ENCODE assay signal across 9 cellular contexts in genomic region chr19:38650911-38651584, GRCh38. TPM values are rescaled to one million over a fixed set of nuclear protein-coding genes. Genes with fewer than 3 reads are reported as not detected.
DNase-seq lines count a peak whose midpoint lies in the region; ATAC-seq and TF ChIP-seq lines count a peak whose summit lies in the region.
"Had no signal": no experiment of that assay in that cellular context is flagged by ENCODE, and none has a peak within 500 bp of the region (broad histone marks: within the 10 kb centered on the region; RNA-seq: fewer than 3 reads in every experiment).

No MANE protein-coding gene starts in this region.

- DNase-seq in DND-41 (no peak), RWPE1 (ENCODE audit: low spot score) (peak; percentile 69), esophagus squamous epithelium (lab: John Stamatoyannopoulos, UW) (no peak), NCI-H2171 treated with DMSO at 0.1 percent for 48 hours (lab: John Stamatoyannopoulos, UW) (no peak), cortex of kidney (lab: John Stamatoyannopoulos, UW) (no peak), NCI-H2029 (lab: John Stamatoyannopoulos, UW) (no peak)
- DNase-seq in activated T-helper 2 cell treated with anti-CD3 and anti-CD28 coated beads, Interferon-gamma antibody, Interleukin-2, Interleukin-4, amounts not matched to agents 10 μg/mL and 5 μg/mL and 100 μg/mL, durations not matched to agents 14 hours and 24 hours and 36 hours (ENCODE audit: low spot score) = no peak

- H3K4me1 Mint-ChIP-seq in activated T-helper 2 cell treated with anti-CD3 and anti-CD28 coated beads, Interferon-gamma antibody, Interleukin-2, Interleukin-4, amounts not matched to agents 10 μg/mL and 5 μg/mL and 100 μg/mL, durations not matched to agents 14 hours and 24 hours and 36 hours (ENCODE audit: low read depth) = peaks cover 60% of the 10 kb centered on the region

- H3K27me3 ChIP-seq in DND-41 (ENCODE audit: insufficient read depth, low read length, poor library complexity) (no peaks in the 10 kb centered on the region), esophagus squamous epithelium (no peaks in the 10 kb centered on the region), parathyroid adenoma (ENCODE audit: control insufficient read depth, insufficient read depth, low read length) (no peaks in the 10 kb centered on the region)

- H3K27ac Mint-ChIP-seq in activated T-helper 2 cell treated with anti-CD3 and anti-CD28 coated beads, Interferon-gamma antibody, Interleukin-2, Interleukin-4, amounts not matched to agents 10 μg/mL and 5 μg/mL and 100 μg/mL, durations not matched to agents 14 hours and 24 hours and 36 hours = no peak overlapping the region
- H3K27ac Mint-ChIP-seq: activated naive CD8-positive, alpha-beta T cell had no signal

- no peaks in the 10 kb centered on the region for H3K27me3 Mint-ChIP-seq in activated T-helper 2 cell treated with anti-CD3 and anti-CD28 coated beads, Interferon-gamma antibody, Interleukin-2, Interleukin-4, amounts not matched to agents 10 μg/mL and 5 μg/mL and 100 μg/mL, durations not matched to agents 14 hours and 24 hours and 36 hours (ENCODE audit: low read depth)

- H3K27ac ChIP-seq in DND-41 (ENCODE audit: low read length) (no peak overlapping the region), RWPE1 (peak overlapping the region; percentile 98), esophagus squamous epithelium (peak overlapping the region; percentile 97 to 100 (median 98)), parathyroid adenoma (peak overlapping the region; percentile 95)

- H3K36me3 Mint-ChIP-seq in activated T-helper 2 cell treated with anti-CD3 and anti-CD28 coated beads, Interferon-gamma antibody, Interleukin-2, Interleukin-4, amounts not matched to agents 10 μg/mL and 5 μg/mL and 100 μg/mL, durations not matched to agents 14 hours and 24 hours and 36 hours (ENCODE audit: low read depth) = peaks cover 57% of the 10 kb centered on the region

- H3K4me2 ChIP-seq in DND-41 (ENCODE audit: insufficient read depth, low read length) (no peak overlapping the region; the same call in 1 of the 2 replicates), parathyroid adenoma (ENCODE audit: low read length) (peak overlapping the region; percentile 39)

- POLR2A ChIA-PET in RWPE1 (lab: Yijun Ruan, JAX; ENCODE audit: low non-redundant PET) = interaction anchor here (0.5 kb wide), 1 partner anchor 110 kb away, joined by 4 read pairs; no protein-coding TSS in a partner anchor

- no peaks in the 10 kb centered on the region for H3K9me3 ChIP-seq in DND-41 (ENCODE audit: insufficient read depth, low read length, severe bottlenecking)
- no peaks in the 10 kb centered on the region for H3K9me3 ChIP-seq in esophagus squamous epithelium
- H3K9me3 ChIP-seq in parathyroid adenoma (ENCODE audit: control insufficient read depth, low read length) = no peaks in the 10 kb centered on the region

- CTCF ChIA-PET in RWPE1 (lab: Yijun Ruan, JAX) = interaction anchor here (0.8 kb wide), 1 partner anchor 32 kb away, joined by 11 read pairs; no protein-coding TSS in a partner anchor

- peaks cover 69% of the 10 kb centered on the region for H4K20me1 ChIP-seq in DND-41 (ENCODE audit: insufficient read depth, low read length)

- H3K4me3 ChIP-seq in DND-41 (ENCODE audit: low read depth in 1 of 2, low read length in 2 of 2) = no peak overlapping the region
- H3K4me3 ChIP-seq in esophagus squamous epithelium = peak overlapping the region; percentile 74 to 99 (median 94)
- no peak overlapping the region for H3K4me3 ChIP-seq in parathyroid adenoma (ENCODE audit: low read depth, low read length)

- TF ChIP-seq CTCF in DND-41 (IDR thresholded peaks at IDR 0.05; ENCODE audit: borderline replicate concordance, extremely low read depth, low read length, poor library complexity, severe bottlenecking) (no peak), RWPE1 (conservative IDR thresholded peaks at IDR 0.05; ENCODE audit: low read depth) (no peak), esophagus squamous epithelium (IDR thresholded peaks at IDR 0.05) (peak in 1 of 6 experiments; percentile 29), parathyroid adenoma (IDR thresholded peaks at IDR 0.05) (no peak)

- H3K4me3 Mint-ChIP-seq in activated T-helper 2 cell treated with anti-CD3 and anti-CD28 coated beads, Interferon-gamma antibody, Interleukin-2, Interleukin-4, amounts not matched to agents 10 μg/mL and 5 μg/mL and 100 μg/mL, durations not matched to agents 14 hours and 24 hours and 36 hours (ENCODE audit: low read depth) = no peak overlapping the region

- H3K9me3 Mint-ChIP-seq in activated T-helper 2 cell treated with anti-CD3 and anti-CD28 coated beads, Interferon-gamma antibody, Interleukin-2, Interleukin-4, amounts not matched to agents 10 μg/mL and 5 μg/mL and 100 μg/mL, durations not matched to agents 14 hours and 24 hours and 36 hours = no peaks in the 10 kb centered on the region

- intact Hi-C loops in esophagus squamous epithelium (cut with DNase I) = no loop called here
- intact Hi-C loops in activated T-helper 2 cell treated with anti-CD3 and anti-CD28 coated beads, Interferon-gamma antibody, Interleukin-2, Interleukin-4, amounts not matched to agents 10 μg/mL and 5 μg/mL and 100 μg/mL, durations not matched to agents 14 hours and 24 hours and 36 hours (cut with micrococcal nuclease) = no loop called here

- peaks cover 60% of the 10 kb centered on the region for H3K4me1 ChIP-seq in DND-41 (ENCODE audit: insufficient read depth, low read length)
- peaks cover 41 to 86% (median 63%) of the 10 kb centered on the region in 3 donors for H3K4me1 ChIP-seq in esophagus squamous epithelium
- H3K4me1 ChIP-seq in parathyroid adenoma = peaks cover 45% of the 10 kb centered on the region

- H3K79me2 ChIP-seq in DND-41 (ENCODE audit: insufficient read depth, low read length) (peaks cover 86% of the 10 kb centered on the region), parathyroid adenoma (peaks cover 78% of the 10 kb centered on the region)

- no peak overlapping the region for H2AFZ ChIP-seq in DND-41 (ENCODE audit: low read depth, low read length)
- no peak overlapping the region for H2AFZ ChIP-seq in parathyroid adenoma

- H3K36me3 ChIP-seq in DND-41 (ENCODE audit: insufficient read depth, low read length) (peaks cover 8% of the 10 kb centered on the region; the same call in 1 of the 2 replicates), esophagus squamous epithelium (peaks cover 0 to 17% (median 0%) of the 10 kb centered on the region in 3 donors), parathyroid adenoma (ENCODE audit: control insufficient read depth, insufficient read depth, low read length) (no peaks in the 10 kb centered on the region)

- TF ChIP-seq POLR2A in esophagus squamous epithelium (IDR thresholded peaks at IDR 0.05) = no peak

- no peak for ATAC-seq in DND-41 (ENCODE audit: insufficient read depth, low read depth)

- H3K9ac ChIP-seq in DND-41 (ENCODE audit: low read depth, low read length) = 0 out of 2 replicates have a peak overlapping the region, but pooled peaks have one; percentile 90
- no peak overlapping the region for H3K9ac ChIP-seq in parathyroid adenoma

- 24 to 32% methylated on average over 6 to 7 of the region's 12 CpGs for WGBS in esophagus squamous epithelium, 2 donors

RNA-seq across cellular contexts. Expression of gene ACTN4, which starts 3.6 kb away (rescaled TPM):
- 100 to 1,000 TPM; 302 to 705 (median 414) TPM for total RNA-seq in esophagus squamous epithelium
- total RNA-seq in activated T-helper 2 cell treated with anti-CD3 and anti-CD28 coated beads, Interferon-gamma antibody, Interleukin-2, Interleukin-4, amounts not matched to agents 10 μg/mL and 5 μg/mL and 100 μg/mL, durations not matched to agents 14 hours and 24 hours and 36 hours = 329 and 334 TPM in 2 replicates

RNA-seq across cellular contexts. Expression of gene EIF3K, which starts 32.1 kb away (rescaled TPM):
- 100 to 1,000 TPM; 437 to 578 (median 516) TPM for total RNA-seq in esophagus squamous epithelium
- total RNA-seq in activated T-helper 2 cell treated with anti-CD3 and anti-CD28 coated beads, Interferon-gamma antibody, Interleukin-2, Interleukin-4, amounts not matched to agents 10 μg/mL and 5 μg/mL and 100 μg/mL, durations not matched to agents 14 hours and 24 hours and 36 hours = 285 and 287 TPM in 2 replicates

RNA-seq across cellular contexts. Expression of gene MAP4K1, which starts 33.3 kb away (rescaled TPM):
- 1 to 10 TPM; 1.5 to 4.2 (median 2.7) TPM for total RNA-seq in esophagus squamous epithelium
- 181 and 187 TPM in 2 replicates for total RNA-seq in activated T-helper 2 cell treated with anti-CD3 and anti-CD28 coated beads, Interferon-gamma antibody, Interleukin-2, Interleukin-4, amounts not matched to agents 10 μg/mL and 5 μg/mL and 100 μg/mL, durations not matched to agents 14 hours and 24 hours and 36 hours

Comparison
In these comparisons a context has a peak if more than half of its experiments do, and no peak if none do; other contexts are left out.
1. H3K4me3 ChIP-seq: peak in esophagus squamous epithelium (4 of 4); none in DND-41 (0 of 2) and parathyroid adenoma (single experiment).
2. RNA of gene MAP4K1, which starts 33.3 kb away (total RNA-seq): 181 to 187 TPM in activated T-helper 2 cell treated with anti-CD3 and anti-CD28 coated beads, Interferon-gamma antibody, Interleukin-2, Interleukin-4, amounts not matched to agents 10 μg/mL and 5 μg/mL and 100 μg/mL, durations not matched to agents 14 hours and 24 hours and 36 hours; 1.5 to 4.2 TPM in esophagus squamous epithelium; every median in the first group is over 10 times any median in the second.